ENCODE assay signal across 8 cellular contexts in genomic region chr7:121547341-121548092, GRCh38.
DNase-seq lines count a peak whose midpoint lies in the region; ATAC-seq and TF ChIP-seq lines count a peak whose summit lies in the region.

No MANE protein-coding gene starts in this region.

- H3K9me2 ChIP-seq in MM.1S (replicated peaks; ENCODE audit: insufficient read depth, low read length): no peaks in the 10 kb centered on the region

- H3K27ac Mint-ChIP-seq in activated naive CD8-positive, alpha-beta T cell treated with anti-CD3 and anti-CD28 coated beads, Interleukin-2, amount 10 ng/mL, durations not matched to agents 7 days and 5 days: no peak overlapping the region
- no peak overlapping the region for H3K27ac Mint-ChIP-seq in activated naive CD8-positive, alpha-beta T cell treated with anti-CD3 and anti-CD28 coated beads for 36 hours
- no peak overlapping the region for H3K27ac Mint-ChIP-seq in naive thymus-derived CD4-positive, alpha-beta T cell

- H3K4me2 ChIP-seq in MM.1S (ENCODE audit: low read depth, low read length): peak overlapping the region; percentile 27; the same call in 1 of the 2 replicates

- H3F3A ChIP-seq in MM.1S (ENCODE audit: insufficient read depth, low read length): peaks cover 30% of the 10 kb centered on the region

- H3K27me3 ChIP-seq in MM.1S (replicated peaks; ENCODE audit: insufficient read depth, low read length): no peaks in the 10 kb centered on the region
- no peaks in the 10 kb centered on the region for H3K27me3 ChIP-seq in naive thymus-derived CD4-positive, alpha-beta T cell (ENCODE audit: control insufficient read depth in 2 of 2, insufficient read depth in 2 of 2, low read length in 2 of 2)

- no peaks in the 10 kb centered on the region for H4K20me1 ChIP-seq in MM.1S (ENCODE audit: insufficient read depth, low read length)

- H3K36me3 ChIP-seq in MM.1S (replicated peaks; ENCODE audit: insufficient read depth, low read length): no peaks in the 10 kb centered on the region
- no peaks in the 10 kb centered on the region for H3K36me3 ChIP-seq in naive thymus-derived CD4-positive, alpha-beta T cell (ENCODE audit: control insufficient read depth in 2 of 3, insufficient read depth in 3 of 3, low read length in 3 of 3)

- H3K36me3 Mint-ChIP-seq in activated naive CD8-positive, alpha-beta T cell treated with anti-CD3 and anti-CD28 coated beads, Interleukin-2, amount 10 ng/mL, durations not matched to agents 7 days and 5 days: peaks cover 4% of the 10 kb centered on the region
- peaks cover 8% of the 10 kb centered on the region for H3K36me3 Mint-ChIP-seq in activated naive CD8-positive, alpha-beta T cell treated with anti-CD3 and anti-CD28 coated beads for 36 hours
- H3K36me3 Mint-ChIP-seq in naive thymus-derived CD4-positive, alpha-beta T cell: peaks cover 0 to 19% (median 0%) of the 10 kb centered on the region in 5 donors

- peak overlapping the region; percentile 23; the same call in 1 of the 2 replicates for H3K27ac ChIP-seq in MM.1S (ENCODE audit: low read length)
- H3K27ac ChIP-seq in RWPE1: no peak overlapping the region
- no peak overlapping the region for H3K27ac ChIP-seq in naive thymus-derived CD4-positive, alpha-beta T cell (ENCODE audit: low read depth, low read length)

- H3K4me1 Mint-ChIP-seq in activated naive CD8-positive, alpha-beta T cell treated with anti-CD3 and anti-CD28 coated beads, Interleukin-2, amount 10 ng/mL, durations not matched to agents 7 days and 5 days: peaks cover 15% of the 10 kb centered on the region
- H3K4me1 Mint-ChIP-seq in activated naive CD8-positive, alpha-beta T cell treated with anti-CD3 and anti-CD28 coated beads for 36 hours: peaks cover 34% of the 10 kb centered on the region
- H3K4me1 Mint-ChIP-seq in naive thymus-derived CD4-positive, alpha-beta T cell: peaks cover 0 to 38% (median 0%) of the 10 kb centered on the region in 7 donors

- intact Hi-C loops in naive thymus-derived CD4-positive, alpha-beta T cell (cut with micrococcal nuclease): loop anchor here (1.0 to 10.0 kb wide), 12 partner anchors 37 to 743 kb away; partner anchors contain the start of gene FAM3C (in 2 of the 2)

- peaks cover 4% of the 10 kb centered on the region for H3K27me3 Mint-ChIP-seq in activated naive CD8-positive, alpha-beta T cell treated with anti-CD3 and anti-CD28 coated beads, Interleukin-2, amount 10 ng/mL, durations not matched to agents 7 days and 5 days
- H3K27me3 Mint-ChIP-seq in activated naive CD8-positive, alpha-beta T cell treated with anti-CD3 and anti-CD28 coated beads for 36 hours: peaks cover 4% of the 10 kb centered on the region
- H3K27me3 Mint-ChIP-seq in naive thymus-derived CD4-positive, alpha-beta T cell: peaks cover 0 to 2% (median 0%) of the 10 kb centered on the region in 5 donors

- H3K79me2 ChIP-seq in MM.1S (ENCODE audit: low read length): no peaks in the 10 kb centered on the region

- H3K4me3 ChIP-seq in MM.1S (ENCODE audit: low read length) (0 out of 2 replicates have a peak overlapping the region, but pooled peaks have one; percentile 1), epithelial cell of proximal tubule (ENCODE audit: low read depth, low read length) (no peak overlapping the region)
- no peak overlapping the region for H3K4me3 ChIP-seq in naive thymus-derived CD4-positive, alpha-beta T cell (ENCODE audit: low read length)

- no peak for DNase-seq in activated naive CD8-positive, alpha-beta T cell treated with anti-CD3 and anti-CD28 coated beads, Interleukin-2, amount 10 ng/mL, durations not matched to agents 7 days and 5 days
- no peak for DNase-seq in activated naive CD8-positive, alpha-beta T cell treated with anti-CD3 and anti-CD28 coated beads for 36 hours
- peak; percentile 77 for DNase-seq in HCEC 1CT
- peak; percentile 85 for DNase-seq in MM.1S
- DNase-seq in RWPE1 (ENCODE audit: low spot score): peak; percentile 66
- DNase-seq in epithelial cell of proximal tubule (ENCODE audit: low read depth): peak; percentile 38
- peak in 7 of 9 donors; percentile 19 to 58 (median 48) for DNase-seq in naive thymus-derived CD4-positive, alpha-beta T cell
- DNase-seq in nucleus accumbens (lab: John Stamatoyannopoulos, UW): no peak

- peak; percentile 58 for ATAC-seq in activated naive CD8-positive, alpha-beta T cell treated with anti-CD3 and anti-CD28 coated beads, Interleukin-2, amount 10 ng/mL, durations not matched to agents 7 days and 5 days (ENCODE audit: low read depth)
- peak; percentile 90 for ATAC-seq in naive thymus-derived CD4-positive, alpha-beta T cell

- peak overlapping the region; percentile 26; the same call in 1 of the 2 replicates for H2AFZ ChIP-seq in MM.1S (ENCODE audit: low read length)

- H3K9me3 Mint-ChIP-seq in activated naive CD8-positive, alpha-beta T cell treated with anti-CD3 and anti-CD28 coated beads, Interleukin-2, amount 10 ng/mL, durations not matched to agents 7 days and 5 days: peaks cover 4% of the 10 kb centered on the region
- peaks cover 6% of the 10 kb centered on the region for H3K9me3 Mint-ChIP-seq in activated naive CD8-positive, alpha-beta T cell treated with anti-CD3 and anti-CD28 coated beads for 36 hours
- peaks cover 0 to 11% (median 0%) of the 10 kb centered on the region in 11 donors for H3K9me3 Mint-ChIP-seq in naive thymus-derived CD4-positive, alpha-beta T cell

- POLR2A ChIA-PET in activated naive CD8-positive, alpha-beta T cell treated with anti-CD3 and anti-CD28 coated beads, Interleukin-2, amount 10 ng/mL, durations not matched to agents 7 days and 5 days (lab: Charles Lee): no interaction called here
- POLR2A ChIA-PET in RWPE1 (lab: Yijun Ruan, JAX; ENCODE audit: low non-redundant PET): no interaction called here
- POLR2A ChIA-PET in naive thymus-derived CD4-positive, alpha-beta T cell (lab: Charles Lee): interaction anchor here (0.7 kb wide), 2 partner anchors 134 to 205 kb away, joined by 3 read pairs; no protein-coding TSS in a partner anchor

- TF ChIP-seq CTCF in MM.1S (IDR thresholded peaks at IDR 0.05; ENCODE audit: low read length) (peak; percentile 84), RWPE1 (conservative IDR thresholded peaks at IDR 0.05; ENCODE audit: low read depth) (peak; percentile 88), epithelial cell of proximal tubule (conservative IDR thresholded peaks at IDR 0.05; ENCODE audit: low read depth, low read length) (peak; percentile 80)

- H3K4me1 ChIP-seq in MM.1S (ENCODE audit: low read length): peaks cover 39% of the 10 kb centered on the region
- H3K4me1 ChIP-seq in naive thymus-derived CD4-positive, alpha-beta T cell (ENCODE audit: control insufficient read depth in 2 of 2, insufficient read depth in 2 of 2, low read length in 2 of 2): no peaks in the 10 kb centered on the region

- no peaks in the 10 kb centered on the region for H3K9me3 ChIP-seq in MM.1S (replicated peaks; ENCODE audit: insufficient read depth, low read length)
- H3K9me3 ChIP-seq in naive thymus-derived CD4-positive, alpha-beta T cell (ENCODE audit: control insufficient read depth in 2 of 3, low read length in 3 of 3): no peaks in the 10 kb centered on the region

- H3K4me3 Mint-ChIP-seq in activated naive CD8-positive, alpha-beta T cell treated with anti-CD3 and anti-CD28 coated beads, Interleukin-2, amount 10 ng/mL, durations not matched to agents 7 days and 5 days: no peak overlapping the region
- H3K4me3 Mint-ChIP-seq in activated naive CD8-positive, alpha-beta T cell treated with anti-CD3 and anti-CD28 coated beads for 36 hours: no peak overlapping the region
- H3K4me3 Mint-ChIP-seq in naive thymus-derived CD4-positive, alpha-beta T cell: no peak overlapping the region

- CTCF ChIA-PET in RWPE1 (lab: Yijun Ruan, JAX): interaction anchor here (0.5 to 1.3 kb wide), 6 partner anchors 106 to 447 kb away, joined by 3 to 12 read pairs (median 4); partner anchors contain the start of gene FAM3C
- CTCF ChIA-PET in naive thymus-derived CD4-positive, alpha-beta T cell (lab: Charles Lee): interaction anchor here (0.9 to 3.8 kb wide), 11 partner anchors 10 to 439 kb away, joined by 3 to 76 read pairs (median 5); no protein-coding TSS in a partner anchor

- H3K9ac ChIP-seq in MM.1S (ENCODE audit: low read length): no peak overlapping the region

Comparison
In these comparisons a context has a peak if more than half of its experiments do, and no peak if none do; other contexts are left out.
1. DNase-seq: peak in HCEC 1CT (single experiment), MM.1S (single experiment), RWPE1 (single experiment), epithelial cell of proximal tubule (single experiment) and naive thymus-derived CD4-positive, alpha-beta T cell (7 of 9); none in activated naive CD8-positive, alpha-beta T cell treated with anti-CD3 and anti-CD28 coated beads, Interleukin-2, amount 10 ng/mL, durations not matched to agents 7 days and 5 days (single experiment), activated naive CD8-positive, alpha-beta T cell treated with anti-CD3 and anti-CD28 coated beads for 36 hours (single experiment) and nucleus accumbens (0 of 56).
2. Peak in every context shown above with its lines, with median percentiles within 50 percentile points of each other: CTCF ChIP-seq.